In genomic region chr16:30805370-30806169, GRCh38 we compare ENCODE assay signal across 8 cellular contexts. TPM values are rescaled to one million over a fixed set of nuclear protein-coding genes. Genes with fewer than 3 reads are reported as not detected.
A peak's percentile ranks its signal among the peaks of the same experiment; 100 is the strongest.
DNase-seq lines count a peak whose midpoint lies in the region; ATAC-seq and TF ChIP-seq lines count a peak whose summit lies in the region.

No MANE protein-coding gene starts in this region.

- POLR2A ChIA-PET in activated CD4-positive, alpha-beta memory T cell treated with anti-CD3 and anti-CD28 coated beads, Interleukin-2, amount 10 ng/mL, durations not matched to agents 7 days and 5 days (lab: Charles Lee) = interaction anchor here (1.1 to 1.9 kb wide), 2 partner anchors 9 to 40 kb away, joined by 3 to 14 read pairs; no protein-coding TSS in a partner anchor

- H3K9me3 ChIP-seq in GM23248 (ENCODE audit: low read depth) (no peaks in the 10 kb centered on the region), ectodermal cell (ENCODE audit: control insufficient read depth, low read length) (no peaks in the 10 kb centered on the region), right lobe of liver (no peaks in the 10 kb centered on the region)

- H4K20me1 ChIP-seq in GM23248 (ENCODE audit: insufficient read depth) = no peaks in the 10 kb centered on the region

- DNase-seq in AML-193 (lab: John Stamatoyannopoulos, UW) (peak; percentile 25 to 30), GM23248 (peak; percentile 92), NCI-H460 (ENCODE audit: extremely low read depth, low read depth) (peak; percentile 68), right lobe of liver (peak; percentile 90)
- peak; percentile 25 for DNase-seq in activated CD4-positive, alpha-beta memory T cell treated with anti-CD3 and anti-CD28 coated beads, Interleukin-2, amount 10 ng/mL, durations not matched to agents 7 days and 5 days
- peak; percentile 62 for DNase-seq in stimulated activated CD4-positive, alpha-beta T cell treated with anti-CD3 and anti-CD28 coated beads, Interleukin-4, amount 100 ng/mL, for 24 hours

- CTCF ChIA-PET in activated CD4-positive, alpha-beta memory T cell treated with anti-CD3 and anti-CD28 coated beads, Interleukin-2, amount 10 ng/mL, durations not matched to agents 7 days and 5 days (lab: Charles Lee) = interaction anchor here (0.9 to 2.5 kb wide), 4 partner anchors 9 to 136 kb away, joined by 3 to 27 read pairs (median 4); no protein-coding TSS in a partner anchor

- peaks cover 3% of the 10 kb centered on the region for H3K36me3 Mint-ChIP-seq in activated CD4-positive, alpha-beta memory T cell treated with anti-CD3 and anti-CD28 coated beads, Interleukin-2, amount 10 ng/mL, durations not matched to agents 7 days and 5 days (ENCODE audit: low read depth)

- H3K27ac ChIP-seq in GM23248 (peak overlapping the region; percentile 80), ectodermal cell (ENCODE audit: insufficient read depth, low read depth, low read length, poor library complexity, severe bottlenecking) (no peak overlapping the region), right lobe of liver (peak overlapping the region; percentile 53 to 90 (median 83))

- H3K9me2 ChIP-seq in GM23248 (ENCODE audit: insufficient read depth) = no peaks in the 10 kb centered on the region

- no peaks in the 10 kb centered on the region for H3K27me3 ChIP-seq in GM23248 (replicated peaks; ENCODE audit: insufficient read depth)
- H3K27me3 ChIP-seq in ectodermal cell (ENCODE audit: control insufficient read depth, insufficient read depth, low read length, poor library complexity, severe bottlenecking) = peaks cover 25% of the 10 kb centered on the region
- no peaks in the 10 kb centered on the region for H3K27me3 ChIP-seq in right lobe of liver

- H3K36me3 ChIP-seq in GM23248 (ENCODE audit: low read depth) (no peaks in the 10 kb centered on the region), ectodermal cell (ENCODE audit: control insufficient read depth, insufficient read depth, low read length) (no peaks in the 10 kb centered on the region), right lobe of liver (no peaks in the 10 kb centered on the region)

- H3K4me1 ChIP-seq in GM23248 (ENCODE audit: insufficient read depth) (peaks cover 10% of the 10 kb centered on the region), ectodermal cell (ENCODE audit: control insufficient read depth, insufficient read depth, low read length) (no peaks in the 10 kb centered on the region), right lobe of liver (peaks cover 0 to 9% (median 0%) of the 10 kb centered on the region in 4 donors)

- no peak for TF ChIP-seq CTCF in right lobe of liver (IDR thresholded peaks at IDR 0.05)

- H3K4me2 ChIP-seq in GM23248 (ENCODE audit: unreplicated experiment) = peak overlapping the region; percentile 96

- H3K4me1 Mint-ChIP-seq in activated CD4-positive, alpha-beta memory T cell treated with anti-CD3 and anti-CD28 coated beads, Interleukin-2, amount 10 ng/mL, durations not matched to agents 7 days and 5 days = peaks cover 23% of the 10 kb centered on the region

- H3F3A ChIP-seq in GM23248 (ENCODE audit: insufficient read depth) = peaks cover 6% of the 10 kb centered on the region

- intact Hi-C loops in right lobe of liver (cut with DNase I) = no loop called here

- H3K4me3 Mint-ChIP-seq in activated CD4-positive, alpha-beta memory T cell treated with anti-CD3 and anti-CD28 coated beads, Interleukin-2, amount 10 ng/mL, durations not matched to agents 7 days and 5 days = peak overlapping the region; percentile 43

- H3K4me3 ChIP-seq in GM23248 (peak overlapping the region; percentile 88), ectodermal cell (ENCODE audit: insufficient read depth, low read depth, low read length) (peak overlapping the region; percentile 65), right lobe of liver (peak overlapping the region; percentile 73 to 91 (median 81))

- H3K9ac ChIP-seq in GM23248 = peak overlapping the region; percentile 89

- no peaks in the 10 kb centered on the region for H3K9me3 Mint-ChIP-seq in activated CD4-positive, alpha-beta memory T cell treated with anti-CD3 and anti-CD28 coated beads, Interleukin-2, amount 10 ng/mL, durations not matched to agents 7 days and 5 days

- ATAC-seq in right lobe of liver (peak; percentile 96 to 98 (median 97)), HG03378 (IDR thresholded peaks at IDR 0.05; ENCODE audit: unreplicated experiment) (no peak)

- 1% methylated on average over 58 to 59 of the region's 62 CpGs for whole genome bisulfite sequencing in GM23248 (ENCODE audit: low coverage in 1 of 2, low lambda C conversion rate in 2 of 2, missing lambda C conversion rate in 2 of 2), 2 experiments
- 3% methylated on average over 62 of the region's 62 CpGs for WGBS in ectodermal cell, 2 experiments
- WGBS in right lobe of liver (ENCODE audit: insufficient coverage, low coverage, low lambda C conversion rate, missing lambda C conversion rate) = 0% methylated on average over 5 of the region's 62 CpGs

- in situ Hi-C loops in GM23248 (cut with MboI) = no loop called here

- no peak overlapping the region for H3K27ac Mint-ChIP-seq in activated CD4-positive, alpha-beta memory T cell treated with anti-CD3 and anti-CD28 coated beads, Interleukin-2, amount 10 ng/mL, durations not matched to agents 7 days and 5 days

- H3K27me3 Mint-ChIP-seq in activated CD4-positive, alpha-beta memory T cell treated with anti-CD3 and anti-CD28 coated beads, Interleukin-2, amount 10 ng/mL, durations not matched to agents 7 days and 5 days = peaks cover 13% of the 10 kb centered on the region

- TF ChIP-seq POLR2A in right lobe of liver (IDR thresholded peaks at IDR 0.05) = peak; percentile 91

- peak overlapping the region; percentile 98 for H2AFZ ChIP-seq in GM23248

- H3K79me2 ChIP-seq in GM23248 (ENCODE audit: insufficient read depth) = no peaks in the 10 kb centered on the region

RNA-seq across cellular contexts. Expression of gene ZNF629, which starts 18.6 kb away (rescaled TPM):
- total RNA-seq in GM23248 (2014; rRNA removed; shearing (Covaris generic)) = 12.2 and 19.3 TPM in 2 replicates
- polyA plus RNA-seq in GM23248 (2016; fragmentation: Nextera tagmentation; extraction: Ambion mirVana) = 4.8 and 5.0 TPM in 2 replicates
- 10.9 and 11.1 TPM in 2 replicates for total RNA-seq in NCI-H460 (2014; rRNA removed; shearing (Covaris generic))
- 6.0 and 6.4 TPM in 2 replicates for polyA plus RNA-seq in NCI-H460 (2014; cell fraction: nucleus; rRNA removed)
- total RNA-seq in activated CD4-positive, alpha-beta memory T cell treated with anti-CD3 and anti-CD28 coated beads, Interleukin-2, amount 10 ng/mL, durations not matched to agents 7 days and 5 days = 1 to 10 TPM; 1.0 to 1.2 TPM
- polyA plus RNA-seq in ectodermal cell (2013, experiment 1 of 4) = 28.0 TPM
- polyA plus RNA-seq in ectodermal cell (2013, experiment 2 of 4) = 33.7 TPM
- polyA plus RNA-seq in ectodermal cell (2013, experiment 3 of 4) = 24.7 TPM
- 26.9 TPM for polyA plus RNA-seq in ectodermal cell (2013, experiment 4 of 4)
- 1 to 10 TPM; 3.7 to 4.8 (median 4.3) TPM for total RNA-seq in right lobe of liver

RNA-seq across cellular contexts. Expression of gene RNF40, which starts 43.4 kb away (rescaled TPM):
- 97.9 and 99.0 TPM in 2 replicates for total RNA-seq in GM23248 (2014; rRNA removed; shearing (Covaris generic))
- 71.2 and 71.5 TPM in 2 replicates for polyA plus RNA-seq in GM23248 (2016; fragmentation: Nextera tagmentation; extraction: Ambion mirVana)
- total RNA-seq in NCI-H460 (2014; rRNA removed; shearing (Covaris generic)) = 86.3 and 87.1 TPM in 2 replicates
- polyA plus RNA-seq in NCI-H460 (2014; cell fraction: nucleus; rRNA removed) = 55.2 and 83.5 TPM in 2 replicates
- total RNA-seq in activated CD4-positive, alpha-beta memory T cell treated with anti-CD3 and anti-CD28 coated beads, Interleukin-2, amount 10 ng/mL, durations not matched to agents 7 days and 5 days = 10 to 100 TPM; 96.1 to 96.2 TPM
- polyA plus RNA-seq in ectodermal cell (2013, experiment 1 of 4) = 99.4 TPM
- polyA plus RNA-seq in ectodermal cell (2013, experiment 2 of 4) = 94.3 TPM
- 65.2 TPM for polyA plus RNA-seq in ectodermal cell (2013, experiment 3 of 4)
- 76.5 TPM for polyA plus RNA-seq in ectodermal cell (2013, experiment 4 of 4)
- total RNA-seq in right lobe of liver = 10 to 100 TPM; 34.3 to 56.8 (median 46.7) TPM

RNA-seq across cellular contexts. Expression of gene CFAP119, which starts 43.7 kb away (rescaled TPM):
- 0.89 and 2.7 TPM in 2 replicates for total RNA-seq in GM23248 (2014; rRNA removed; shearing (Covaris generic))
- 4.1 and 4.6 TPM in 2 replicates for polyA plus RNA-seq in GM23248 (2016; fragmentation: Nextera tagmentation; extraction: Ambion mirVana)
- 2.2 and 4.6 TPM in 2 replicates for total RNA-seq in NCI-H460 (2014; rRNA removed; shearing (Covaris generic))
- polyA plus RNA-seq in NCI-H460 (2014; cell fraction: nucleus; rRNA removed) = 33.1 and 33.4 TPM in 2 replicates
- 1 to 10 TPM; 3.1 to 4.1 TPM for total RNA-seq in activated CD4-positive, alpha-beta memory T cell treated with anti-CD3 and anti-CD28 coated beads, Interleukin-2, amount 10 ng/mL, durations not matched to agents 7 days and 5 days
- polyA plus RNA-seq in ectodermal cell (2013, experiment 1 of 4) = 7.8 TPM
- 7.3 TPM for polyA plus RNA-seq in ectodermal cell (2013, experiment 2 of 4)
- 5.2 TPM for polyA plus RNA-seq in ectodermal cell (2013, experiment 3 of 4)
- polyA plus RNA-seq in ectodermal cell (2013, experiment 4 of 4) = 5.8 TPM
- 1 to 10 TPM in 1 of 6 experiments, under 1 TPM in 4, not detected in 1; 0.19 to 1.8 (median 0.29) TPM for total RNA-seq in right lobe of liver

RNA-seq across cellular contexts. Expression of gene PHKG2, which starts 57.3 kb away (rescaled TPM):
- total RNA-seq in GM23248 (2014; rRNA removed; shearing (Covaris generic)) = 12.5 and 19.9 TPM in 2 replicates
- polyA plus RNA-seq in GM23248 (2016; fragmentation: Nextera tagmentation; extraction: Ambion mirVana) = 15.7 and 17.0 TPM in 2 replicates
- total RNA-seq in NCI-H460 (2014; rRNA removed; shearing (Covaris generic)) = 14.3 and 16.6 TPM in 2 replicates
- polyA plus RNA-seq in NCI-H460 (2014; cell fraction: nucleus; rRNA removed) = 51.1 and 81.3 TPM in 2 replicates
- 10 to 100 TPM; 34.5 to 38.6 TPM for total RNA-seq in activated CD4-positive, alpha-beta memory T cell treated with anti-CD3 and anti-CD28 coated beads, Interleukin-2, amount 10 ng/mL, durations not matched to agents 7 days and 5 days
- 41.4 TPM for polyA plus RNA-seq in ectodermal cell (2013, experiment 1 of 4)
- 44.2 TPM for polyA plus RNA-seq in ectodermal cell (2013, experiment 2 of 4)
- 37.8 TPM for polyA plus RNA-seq in ectodermal cell (2013, experiment 3 of 4)
- polyA plus RNA-seq in ectodermal cell (2013, experiment 4 of 4) = 41.3 TPM
- 10 to 100 TPM; 17.1 to 22.1 (median 18.4) TPM for total RNA-seq in right lobe of liver

Comparison
In these comparisons a context has a peak if more than half of its experiments do, and no peak if none do; other contexts are left out.
1. DNase-seq: peak in every context shown above with its lines; median percentile 92 in GM23248; 90 in right lobe of liver; 68 in NCI-H460; 62 in stimulated activated CD4-positive, alpha-beta T cell treated with anti-CD3 and anti-CD28 coated beads, Interleukin-4, amount 100 ng/mL, for 24 hours; 28 in AML-193; 25 in activated CD4-positive, alpha-beta memory T cell treated with anti-CD3 and anti-CD28 coated beads, Interleukin-2, amount 10 ng/mL, durations not matched to agents 7 days and 5 days.